In genomic region chr14:23320584-23321571, GRCh38 we compare ENCODE assay signal across 8 cellular contexts. TPM values are rescaled to one million over a fixed set of nuclear protein-coding genes. Genes with fewer than 3 reads are reported as not detected.
DNase-seq lines count a peak whose midpoint lies in the region; ATAC-seq, FAIRE-seq and TF ChIP-seq lines count a peak whose summit lies in the region.

Gene PABPN1 (plus strand): TSS chr14:23321457. CDS start chr14:23321470, 13 bp downstream.

- peaks cover 26% of the 10 kb centered on the region for H3K4me1 Mint-ChIP-seq in WTC11

- H3K27me3 Mint-ChIP-seq in WTC11 (ENCODE audit: low read depth): no peaks in the 10 kb centered on the region

- FAIRE-seq in small intestine (lab: Jason Lieb, UNC): peak; percentile 64

- H3K36me3 Mint-ChIP-seq in WTC11: peaks cover 43% of the 10 kb centered on the region

- TF ChIP-seq CTCF in AG04450 (IDR thresholded peaks at IDR 0.05; ENCODE audit: low read depth, low read length) (no peak), WTC11 (IDR thresholded peaks at IDR 0.05) (no peak), cardiac fibroblast (IDR thresholded peaks at IDR 0.05; ENCODE audit: low read depth, low read length) (no peak)

- CTCF ChIA-PET in AG04450 (lab: Charles Lee) (interaction anchor here (0.6 to 8.8 kb wide), 11 partner anchors 15 to 252 kb away, joined by 3 to 138 read pairs (median 4); partner anchors contain the start of genes AP1G2, PPP1R3E and SLC22A17), WTC11 (lab: Charles Lee) (interaction anchor here (0.5 to 4.5 kb wide), 33 partner anchors 14 to 407 kb away, joined by 3 to 39 read pairs (median 5); partner anchors contain the start of genes ACIN1, BCL2L2, C14orf119 and CEBPE)

- POLR2A ChIA-PET in AG04450 (lab: Yijun Ruan, JAX): interaction anchor here (0.6 to 3.2 kb wide), 9 partner anchors 9 to 338 kb away, joined by 3 to 54 read pairs (median 6); partner anchors contain the start of genes ACIN1, AJUBA, BCL2L2 and C14orf119
- POLR2A ChIA-PET in WTC11 (lab: Charles Lee): interaction anchor here (0.6 to 2.7 kb wide), 18 partner anchors 8 to 314 kb away, joined by 3 to 32 read pairs (median 4); partner anchors contain the start of genes ACIN1, BCL2L2, C14orf119 and HOMEZ

- H3K4me3 Mint-ChIP-seq in WTC11: peak within 1 kb of the TSS; percentile 96

- H3K9me3 ChIP-seq in AG04450 (ENCODE audit: control insufficient read depth, insufficient read depth, low read length): no peaks in the 10 kb centered on the region
- H3K9me3 ChIP-seq in small intestine (ENCODE audit: control insufficient read depth, low read depth): peaks cover 2% of the 10 kb centered on the region

- H3K36me3 ChIP-seq in small intestine (ENCODE audit: control insufficient read depth in 2 of 2, insufficient read depth in 2 of 2, low read length in 2 of 2): peaks cover 14 to 16% of the 10 kb centered on the region in 2 donors

- H3K27ac ChIP-seq in AG04450 (ENCODE audit: low read depth, low read length) (peak within 1 kb of the TSS; percentile 93), small intestine (ENCODE audit: low read depth in 1 of 2, low read length in 1 of 2) (peak within 1 kb of the TSS; percentile 91 to 99)

- H3K4me3 ChIP-seq in AG04450 (ENCODE audit: low read depth, low read length) (peak within 1 kb of the TSS; percentile 78), cardiac fibroblast (replicated peaks in 1 of 2; ENCODE audit: low read depth in 2 of 2, low read length in 2 of 2) (peak within 1 kb of the TSS; percentile 81 to 84), small intestine (ENCODE audit: low read depth in 1 of 2, low read length in 2 of 2) (peak within 1 kb of the TSS; percentile 64 to 99)

- H3K27ac Mint-ChIP-seq in WTC11: peak within 1 kb of the TSS; percentile 99

- H3K4me1 ChIP-seq in small intestine (ENCODE audit: control insufficient read depth in 2 of 2, insufficient read depth in 1 of 2, low read depth in 1 of 2, low read length in 1 of 2): peaks cover 2 to 3% of the 10 kb centered on the region in 2 donors

- DNase-seq in AG04450 (ENCODE audit: low read depth, low spot score) (peak; percentile 99), NCI-H226 (peak; percentile 99), WTC11 (ENCODE audit: low spot score) (peak; percentile 98), cardiac fibroblast (ENCODE audit: low read depth in 2 of 2) (peak; percentile 100), iPS-NIHi11 (ENCODE audit: low spot score) (peak; percentile 94), small intestine (peak; percentile 100)

- peak; percentile 90 for ATAC-seq in GM18909 (IDR thresholded peaks at IDR 0.05; ENCODE audit: poor library complexity, unreplicated experiment)
- ATAC-seq in HG03175 (IDR thresholded peaks at IDR 0.05; ENCODE audit: unreplicated experiment): peak; percentile 92
- ATAC-seq in WTC11: peak; percentile 93

- H3K27me3 ChIP-seq in AG04450 (ENCODE audit: control insufficient read depth, insufficient read depth, low read length): no peaks in the 10 kb centered on the region
- H3K27me3 ChIP-seq in small intestine (ENCODE audit: control insufficient read depth in 2 of 2, insufficient read depth in 2 of 2, low read length in 2 of 2): no peaks in the 10 kb centered on the region

- 4% methylated on average over 56 to 63 of the region's 63 CpGs for WGBS in small intestine, 3 donors

- H3K9me3 Mint-ChIP-seq in WTC11: no peaks in the 10 kb centered on the region

TF ChIP-seq in WTC11, 78 proteins besides CTCF, POLR2A, EP300 and RAD21 (continues in another document):
- TF ChIP-seq, protein P1, sequence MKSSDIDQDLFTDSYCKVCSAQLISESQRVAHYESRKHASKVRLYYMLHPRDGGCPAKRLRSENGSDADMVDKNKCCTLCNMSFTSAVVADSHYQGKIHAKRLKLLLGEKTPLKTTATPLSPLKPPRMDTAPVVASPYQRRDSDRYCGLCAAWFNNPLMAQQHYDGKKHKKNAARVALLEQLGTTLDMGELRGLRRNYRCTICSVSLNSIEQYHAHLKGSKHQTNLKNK (CRISPR knock-in tag; IDR thresholded peaks at IDR 0.05): peak; percentile 9; the same call in 1 of the 2 replicates
- TF ChIP-seq ZNF138 (CRISPR knock-in tag; conservative IDR thresholded peaks at IDR 0.05) (no peak), FOXP4 (CRISPR knock-in tag; IDR thresholded peaks at IDR 0.05) (no peak), ZNF232 (CRISPR knock-in tag; IDR thresholded peaks at IDR 0.05) (peak; percentile 68; the same call in 1 of the 2 replicates), ZSCAN18 (CRISPR knock-in tag; IDR thresholded peaks at IDR 0.05) (no peak), FOXK1 (CRISPR knock-in tag; IDR thresholded peaks at IDR 0.05) (peak; percentile 73), ATF3 (CRISPR knock-in tag; conservative IDR thresholded peaks at IDR 0.05) (no peak), GABPB1 (CRISPR knock-in tag; IDR thresholded peaks at IDR 0.05) (peak; percentile 86), NFE2L1 (CRISPR knock-in tag; IDR thresholded peaks at IDR 0.05) (0 out of 2 replicates have a peak, but pooled peaks have one; percentile 27), TCF7 (CRISPR knock-in tag; IDR thresholded peaks at IDR 0.05; ENCODE audit: low read depth) (no peak), MAX (CRISPR knock-in tag; IDR thresholded peaks at IDR 0.05) (peak; percentile 85), SP1 (CRISPR knock-in tag; conservative IDR thresholded peaks at IDR 0.05) (peak; percentile 69), MYBL2 (CRISPR knock-in tag; IDR thresholded peaks at IDR 0.05) (peak; percentile 60; the same call in 1 of the 2 replicates), TEAD1 (CRISPR knock-in tag; IDR thresholded peaks at IDR 0.05) (0 out of 2 replicates have a peak, but pooled peaks have one; percentile 27), USF1 (CRISPR knock-in tag; IDR thresholded peaks at IDR 0.05) (peak; percentile 96), ETV6 (CRISPR knock-in tag; IDR thresholded peaks at IDR 0.05) (0 out of 2 replicates have a peak, but pooled peaks have one; percentile 49)
- TF ChIP-seq, protein P2, sequence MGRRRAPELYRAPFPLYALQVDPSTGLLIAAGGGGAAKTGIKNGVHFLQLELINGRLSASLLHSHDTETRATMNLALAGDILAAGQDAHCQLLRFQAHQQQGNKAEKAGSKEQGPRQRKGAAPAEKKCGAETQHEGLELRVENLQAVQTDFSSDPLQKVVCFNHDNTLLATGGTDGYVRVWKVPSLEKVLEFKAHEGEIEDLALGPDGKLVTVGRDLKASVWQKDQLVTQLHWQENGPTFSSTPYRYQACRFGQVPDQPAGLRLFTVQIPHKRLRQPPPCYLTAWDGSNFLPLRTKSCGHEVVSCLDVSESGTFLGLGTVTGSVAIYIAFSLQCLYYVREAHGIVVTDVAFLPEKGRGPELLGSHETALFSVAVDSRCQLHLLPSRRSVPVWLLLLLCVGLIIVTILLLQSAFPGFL (CRISPR knock-in tag; IDR thresholded peaks at IDR 0.05; ENCODE audit: borderline replicate concordance): peak; percentile 88; the same call in 1 of the 2 replicates
- TF ChIP-seq, protein P3, sequence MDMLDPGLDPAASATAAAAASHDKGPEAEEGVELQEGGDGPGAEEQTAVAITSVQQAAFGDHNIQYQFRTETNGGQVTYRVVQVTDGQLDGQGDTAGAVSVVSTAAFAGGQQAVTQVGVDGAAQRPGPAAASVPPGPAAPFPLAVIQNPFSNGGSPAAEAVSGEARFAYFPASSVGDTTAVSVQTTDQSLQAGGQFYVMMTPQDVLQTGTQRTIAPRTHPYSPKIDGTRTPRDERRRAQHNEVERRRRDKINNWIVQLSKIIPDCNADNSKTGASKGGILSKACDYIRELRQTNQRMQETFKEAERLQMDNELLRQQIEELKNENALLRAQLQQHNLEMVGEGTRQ (CRISPR knock-in tag; IDR thresholded peaks at IDR 0.05): peak; percentile 95

RNA-seq across cellular contexts. Expression of gene PABPN1, which starts in this region (rescaled TPM):
- polyA plus RNA-seq in AG04450 (2011; rRNA removed): 174 and 182 TPM in 2 replicates
- polyA minus RNA-seq in AG04450 (2011; rRNA and poly(A)+ RNA removed): 69.7 and 73.5 TPM in 2 replicates
- 290 to 321 TPM (median 295 TPM) in 3 replicates for total RNA-seq in WTC11 (2021)
- polyA plus RNA-seq in small intestine: 100 to 1,000 TPM; 119 to 170 (median 125) TPM

Comparison
In these comparisons a context has a peak if more than half of its experiments do, and no peak if none do; other contexts are left out.
1. Peak in every context shown above with its lines: DNase-seq, ATAC-seq, H3K4me3 ChIP-seq and H3K27ac ChIP-seq.